Comparison of ENCODE assay signal across 8 cellular contexts in the genomic region with DNA sequence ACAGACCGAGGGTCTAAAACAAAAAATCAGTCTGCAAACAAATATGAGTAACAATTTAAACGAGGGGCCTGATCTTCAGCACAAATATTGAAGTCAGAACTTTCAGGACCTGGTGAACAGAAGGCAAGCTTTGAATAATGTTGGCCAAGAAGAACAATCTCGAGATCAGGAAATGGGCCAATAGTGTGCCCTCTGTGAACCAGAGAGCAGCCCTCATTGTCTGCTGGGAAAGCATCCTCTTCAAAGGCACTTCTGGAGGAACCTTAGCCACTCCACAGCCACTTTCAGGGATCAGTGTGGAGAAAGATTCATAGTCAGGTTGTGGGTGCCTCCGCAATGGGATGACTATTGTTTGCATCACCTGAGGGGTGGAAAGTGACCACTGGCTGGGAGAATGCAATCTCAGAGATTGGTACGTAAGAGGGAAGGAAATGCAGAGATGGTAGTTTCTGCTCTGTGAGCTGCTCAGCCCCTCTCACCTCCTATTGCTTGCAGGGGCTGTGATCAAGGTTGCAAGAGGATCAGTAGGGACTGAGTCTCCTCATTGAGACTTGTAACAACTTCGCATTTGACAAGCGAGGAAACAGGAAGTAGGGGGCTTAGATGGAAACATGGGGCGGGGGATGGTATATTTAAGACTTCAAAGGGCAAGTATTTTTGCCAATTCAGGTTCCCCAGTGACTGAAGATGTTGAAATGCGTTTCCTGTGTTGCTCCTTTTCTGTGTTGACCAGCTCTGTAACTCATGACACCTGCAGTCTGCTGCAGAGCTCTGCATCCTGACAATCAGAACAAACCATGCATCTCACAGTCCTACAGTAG. TPM values are rescaled to one million over a fixed set of nuclear protein-coding genes. Genes with fewer than 3 reads are reported as not detected.
DNase-seq lines count a peak whose midpoint lies in the region; ATAC-seq, FAIRE-seq and TF ChIP-seq lines count a peak whose summit lies in the region.

No MANE protein-coding gene starts in this region.

- no peaks in the 10 kb centered on the region for H3K27me3 Mint-ChIP-seq in activated naive CD8-positive, alpha-beta T cell treated with anti-CD3 and anti-CD28 coated beads, Interleukin-2, amount 10 ng/mL, durations not matched to agents 7 days and 5 days

- peaks cover 2% of the 10 kb centered on the region for H3K9me3 Mint-ChIP-seq in activated naive CD8-positive, alpha-beta T cell treated with anti-CD3 and anti-CD28 coated beads, Interleukin-2, amount 10 ng/mL, durations not matched to agents 7 days and 5 days

- no peak for TF ChIP-seq CTCF in pancreas (IDR thresholded peaks at IDR 0.05)
- TF ChIP-seq CTCF in WERI-Rb-1 (IDR thresholded peaks at IDR 0.05; ENCODE audit: low read depth, low read length): no peak

- in situ Hi-C loops in KBM-7 (cut with MboI; ENCODE audit: low pct_unique_long_range_greater_than_20kb, low sequenced_read_pairs): loop anchor here (25.0 kb wide), 1 partner anchor 660 kb away; no protein-coding TSS in a partner anchor

- peak; percentile 58 for ATAC-seq in GM18858 (IDR thresholded peaks at IDR 0.05; ENCODE audit: unreplicated experiment)
- peak; percentile 76 for ATAC-seq in activated naive CD8-positive, alpha-beta T cell treated with anti-CD3 and anti-CD28 coated beads, Interleukin-2, amount 10 ng/mL, durations not matched to agents 7 days and 5 days (ENCODE audit: low read depth)
- ATAC-seq in pancreas: peak in 3 of 4 donors; percentile 28 to 38 (median 35)

- 76 to 78% methylated on average over 9 of the region's 9 CpGs for WGBS in pancreas, 2 donors

- H3K27ac Mint-ChIP-seq in activated naive CD8-positive, alpha-beta T cell treated with anti-CD3 and anti-CD28 coated beads, Interleukin-2, amount 10 ng/mL, durations not matched to agents 7 days and 5 days: peak overlapping the region; percentile 72

- DNase-seq in KBM-7 (peak; percentile 79), pancreas (no peak), WERI-Rb-1 (no peak), NCI-H2029 treated with DMSO at 0.1 percent for 48 hours (lab: John Stamatoyannopoulos, UW) (no peak), H7 (no peak), T-helper 9 cell (no peak)
- DNase-seq in activated naive CD8-positive, alpha-beta T cell treated with anti-CD3 and anti-CD28 coated beads, Interleukin-2, amount 10 ng/mL, durations not matched to agents 7 days and 5 days: no peak

- H3K4me1 ChIP-seq in pancreas: peaks cover 7 to 20% (median 15%) of the 10 kb centered on the region in 3 donors

- H3K9me3 ChIP-seq in pancreas: no peaks in the 10 kb centered on the region
- peaks cover 10% of the 10 kb centered on the region for H3K9me3 ChIP-seq in WERI-Rb-1 (ENCODE audit: severe bottlenecking)

- no peak for FAIRE-seq in pancreas (lab: Jason Lieb, UNC)

- POLR2A ChIA-PET in activated naive CD8-positive, alpha-beta T cell treated with anti-CD3 and anti-CD28 coated beads, Interleukin-2, amount 10 ng/mL, durations not matched to agents 7 days and 5 days (lab: Charles Lee): interaction anchor here (1.9 kb wide), 1 partner anchor 28 kb away, joined by 8 read pairs; a partner anchor contains a TSS

- H3K27me3 ChIP-seq in pancreas (no peaks in the 10 kb centered on the region), WERI-Rb-1 (ENCODE audit: insufficient read depth, low read depth, severe bottlenecking) (no peaks in the 10 kb centered on the region), H7 (ENCODE audit: control insufficient read depth, insufficient read depth, low read length) (no peaks in the 10 kb centered on the region)

- H3K36me3 Mint-ChIP-seq in activated naive CD8-positive, alpha-beta T cell treated with anti-CD3 and anti-CD28 coated beads, Interleukin-2, amount 10 ng/mL, durations not matched to agents 7 days and 5 days: peaks cover 3% of the 10 kb centered on the region

- H3K4me3 ChIP-seq in pancreas: no peak overlapping the region
- no peak overlapping the region for H3K4me3 ChIP-seq in WERI-Rb-1 (ENCODE audit: low read depth, low read length)
- no peak overlapping the region for H3K4me3 ChIP-seq in H7 (ENCODE audit: insufficient read depth, low read depth, low read length)

- H3K36me3 ChIP-seq in pancreas: no peaks in the 10 kb centered on the region
- H3K36me3 ChIP-seq in WERI-Rb-1: no peaks in the 10 kb centered on the region
- H3K36me3 ChIP-seq in H7 (replicated peaks; ENCODE audit: control insufficient read depth, insufficient read depth, low read length): no peaks in the 10 kb centered on the region

- H3K4me1 Mint-ChIP-seq in activated naive CD8-positive, alpha-beta T cell treated with anti-CD3 and anti-CD28 coated beads, Interleukin-2, amount 10 ng/mL, durations not matched to agents 7 days and 5 days: peaks cover 15% of the 10 kb centered on the region

- intact Hi-C loops in pancreas (cut with DNase I): no loop called here

- peak overlapping the region; percentile 43 to 76 (median 60) for H3K27ac ChIP-seq in pancreas
- no peak overlapping the region for H3K27ac ChIP-seq in WERI-Rb-1

- H3K4me3 Mint-ChIP-seq in activated naive CD8-positive, alpha-beta T cell treated with anti-CD3 and anti-CD28 coated beads, Interleukin-2, amount 10 ng/mL, durations not matched to agents 7 days and 5 days: peak overlapping the region; percentile 56

RNA-seq across cellular contexts. Expression of a gene that starts 28.4 kb away (rescaled TPM):
- 10 to 100 TPM; 38.7 to 39.2 TPM for total RNA-seq in activated naive CD8-positive, alpha-beta T cell treated with anti-CD3 and anti-CD28 coated beads, Interleukin-2, amount 10 ng/mL, durations not matched to agents 7 days and 5 days
- 100 to 1,000 TPM in 2 of 6 donors, 10 to 100 TPM in 4; 44.7 to 141 (median 72.6) TPM for total RNA-seq in pancreas
- 100 to 1,000 TPM in 1 of 2 donors, 10 to 100 TPM in 1; 45.3 to 102 TPM for polyA plus RNA-seq in pancreas
- 54.1 and 65.1 TPM in 2 replicates for total RNA-seq in H7 (2014; rRNA removed; shearing (Covaris generic))

RNA-seq across cellular contexts. Expression of a gene that starts 58.9 kb away (rescaled TPM):
- 1 to 10 TPM in 1 of 2 experiments, under 1 TPM in 1; 0.96 to 1.2 TPM for total RNA-seq in activated naive CD8-positive, alpha-beta T cell treated with anti-CD3 and anti-CD28 coated beads, Interleukin-2, amount 10 ng/mL, durations not matched to agents 7 days and 5 days
- 1 to 10 TPM in 5 of 6 donors, under 1 TPM in 1; 0.88 to 6.4 (median 2.1) TPM for total RNA-seq in pancreas
- polyA plus RNA-seq in pancreas: 1 to 10 TPM; 7.0 to 8.1 TPM
- total RNA-seq in H7 (2014; rRNA removed; shearing (Covaris generic)): 0.18 and 0.87 TPM in 2 replicates
